ENCODE assay signal across 32 cellular contexts in genomic region chrX:113790987-113791386, GRCh38.
"Had no signal": no experiment of that assay in that cellular context is flagged by ENCODE, and none has a peak within 500 bp of the region (broad histone marks: within the 10 kb centered on the region; RNA-seq: fewer than 3 reads in every experiment).

No MANE protein-coding gene starts in this region.

- H3K4me3 ChIP-seq: adrenal gland, MG63, Peyer's patch had no signal

- H3K36me3 ChIP-seq: adrenal gland, brain microvascular endothelial cell, MG63, Peyer's patch had no signal

- H3K27ac Mint-ChIP-seq: activated CD4-positive, alpha-beta T cell treated with anti-CD3 and anti-CD28 coated beads, Interleukin-2, amount 10 ng/mL, durations not matched to agents 24 days and 14 days; activated CD8-positive, alpha-beta T cell treated with anti-CD3 and anti-CD28 coated beads for 36 hours; activated naive CD4-positive, alpha-beta T cell treated with anti-CD3 and anti-CD28 coated beads, Interleukin-2, amount 50 U/mL, for 24 hours; activated naive CD8-positive, alpha-beta T cell treated with anti-CD3 and anti-CD28 coated beads, Interleukin-2, amount 10 ng/mL, durations not matched to agents 7 days and 5 days; activated T-cell treated with anti-CD3 and anti-CD28 coated beads, Interleukin-2, amount 50 U/mL, for 24 hours; activated T-helper 2 cell treated with anti-CD3 and anti-CD28 coated beads, Interferon-gamma antibody, Interleukin-2, Interleukin-4, amounts not matched to agents 10 μg/mL and 5 μg/mL and 100 μg/mL, durations not matched to agents 14 hours and 24 hours and 36 hours; T-helper 1 cell treated with Interleukin-12 subunit alpha and Interleukin-12 subunit beta and Interleukin-4 antibody, amounts not matched to agents 30 μg/mL and 1 μg/mL, for 36 hours; T-helper 2 cell treated with Interferon-gamma antibody and Interleukin-4, amounts not matched to agents 5 μg/mL and 100 μg/mL, for 36 hours had no signal

- H3K36me3 Mint-ChIP-seq: activated naive CD4-positive, alpha-beta T cell treated with anti-CD3 and anti-CD28 coated beads, Interleukin-2, amount 50 U/mL, for 24 hours; activated naive CD8-positive, alpha-beta T cell treated with anti-CD3 and anti-CD28 coated beads, Interleukin-2, amount 10 ng/mL, durations not matched to agents 7 days and 5 days had no signal

- ATAC-seq: activated CD8-positive, alpha-beta T cell treated with anti-CD3 and anti-CD28 coated beads for 36 hours; PC-3; Right ventricle myocardium inferior had no signal

- DNase-seq: activated CD4-positive, alpha-beta T cell treated with anti-CD3 and anti-CD28 coated beads, Interleukin-2, amount 10 ng/mL, durations not matched to agents 24 days and 14 days; activated CD4-positive, alpha-beta T cell treated with anti-CD3 and anti-CD28 coated beads, Interleukin-2, amount 50 U/mL, for 4 hours; activated CD8-positive, alpha-beta T cell treated with anti-CD3 and anti-CD28 coated beads for 36 hours; activated gamma-delta T cell; activated naive CD4-positive, alpha-beta T cell treated with Interleukin-2 at 50 U/mL for 16 hours; activated naive CD8-positive, alpha-beta T cell treated with anti-CD3 and anti-CD28 coated beads, Interleukin-2, amount 10 ng/mL, durations not matched to agents 7 days and 5 days; activated T-cell treated with anti-CD3 and anti-CD28 coated beads, Interleukin-2, amount 50 U/mL, for 24 hours; adrenal gland; anterior cingulate cortex; brain microvascular endothelial cell; central memory CD4-positive, alpha-beta T cell; Karpas-422; MG63; NCI-H1048; NCI-H1105 treated with DMSO at 0.1 percent for 48 hours; NCI-H1436; NCI-H1694; NCI-H1930; NCI-H2081 treated with DMSO at 0.1 percent for 48 hours; NCI-H226; NCI-H446 treated with DMSO at 0.1 percent for 48 hours; NCI-H524; NK-92 treated with Interleukin-12 subunit alpha and Interleukin-12 subunit beta, amount 100 ng/mL, for 24 hours; PC-3; Peyer's patch had no signal

- H3K9me3 Mint-ChIP-seq: activated CD4-positive, alpha-beta T cell treated with anti-CD3 and anti-CD28 coated beads, Interleukin-2, amount 10 ng/mL, durations not matched to agents 24 days and 14 days; activated naive CD4-positive, alpha-beta T cell treated with anti-CD3 and anti-CD28 coated beads, Interleukin-2, amount 50 U/mL, for 24 hours; activated naive CD8-positive, alpha-beta T cell treated with anti-CD3 and anti-CD28 coated beads, Interleukin-2, amount 10 ng/mL, durations not matched to agents 7 days and 5 days; activated T-cell treated with anti-CD3 and anti-CD28 coated beads, Interleukin-2, amount 50 U/mL, for 24 hours; activated T-helper 2 cell treated with anti-CD3 and anti-CD28 coated beads, Interferon-gamma antibody, Interleukin-2, Interleukin-4, amounts not matched to agents 10 μg/mL and 5 μg/mL and 100 μg/mL, durations not matched to agents 14 hours and 24 hours and 36 hours; T-helper 1 cell treated with Interleukin-12 subunit alpha and Interleukin-12 subunit beta and Interleukin-4 antibody, amounts not matched to agents 30 μg/mL and 1 μg/mL, for 36 hours had no signal

- H3K27me3 ChIP-seq: adrenal gland, brain microvascular endothelial cell, MG63, Peyer's patch had no signal

- H3K4me1 ChIP-seq: adrenal gland, Peyer's patch had no signal

- H3K4me1 Mint-ChIP-seq: activated CD4-positive, alpha-beta T cell treated with anti-CD3 and anti-CD28 coated beads, Interleukin-2, amount 10 ng/mL, durations not matched to agents 24 days and 14 days; activated naive CD4-positive, alpha-beta T cell treated with anti-CD3 and anti-CD28 coated beads, Interleukin-2, amount 50 U/mL, for 24 hours; activated naive CD8-positive, alpha-beta T cell treated with anti-CD3 and anti-CD28 coated beads, Interleukin-2, amount 10 ng/mL, durations not matched to agents 7 days and 5 days had no signal

- H3K27me3 Mint-ChIP-seq: activated CD4-positive, alpha-beta T cell treated with anti-CD3 and anti-CD28 coated beads, Interleukin-2, amount 10 ng/mL, durations not matched to agents 24 days and 14 days; activated CD8-positive, alpha-beta T cell treated with anti-CD3 and anti-CD28 coated beads for 36 hours; activated naive CD4-positive, alpha-beta T cell treated with anti-CD3 and anti-CD28 coated beads, Interleukin-2, amount 50 U/mL, for 24 hours; activated naive CD8-positive, alpha-beta T cell treated with anti-CD3 and anti-CD28 coated beads, Interleukin-2, amount 10 ng/mL, durations not matched to agents 7 days and 5 days had no signal

- FAIRE-seq: TTC549 had no signal

- H3K9me3 ChIP-seq: adrenal gland, MG63, Peyer's patch had no signal

- H3K27ac ChIP-seq: adrenal gland, brain microvascular endothelial cell, Peyer's patch, RWPE1 had no signal

- H3K4me3 Mint-ChIP-seq: activated CD4-positive, alpha-beta T cell treated with anti-CD3 and anti-CD28 coated beads, Interleukin-2, amount 10 ng/mL, durations not matched to agents 24 days and 14 days; activated CD8-positive, alpha-beta T cell treated with anti-CD3 and anti-CD28 coated beads for 36 hours; activated naive CD4-positive, alpha-beta T cell treated with anti-CD3 and anti-CD28 coated beads, Interleukin-2, amount 50 U/mL, for 24 hours; activated naive CD8-positive, alpha-beta T cell treated with anti-CD3 and anti-CD28 coated beads, Interleukin-2, amount 10 ng/mL, durations not matched to agents 7 days and 5 days; activated T-cell treated with anti-CD3 and anti-CD28 coated beads, Interleukin-2, amount 50 U/mL, for 24 hours; T-helper 1 cell treated with Interleukin-12 subunit alpha and Interleukin-12 subunit beta and Interleukin-4 antibody, amounts not matched to agents 30 μg/mL and 1 μg/mL, for 36 hours; T-helper 2 cell treated with Interferon-gamma antibody and Interleukin-4, amounts not matched to agents 5 μg/mL and 100 μg/mL, for 36 hours had no signal
